ENCODE assay signal across 8 cellular contexts in the genomic region with DNA sequence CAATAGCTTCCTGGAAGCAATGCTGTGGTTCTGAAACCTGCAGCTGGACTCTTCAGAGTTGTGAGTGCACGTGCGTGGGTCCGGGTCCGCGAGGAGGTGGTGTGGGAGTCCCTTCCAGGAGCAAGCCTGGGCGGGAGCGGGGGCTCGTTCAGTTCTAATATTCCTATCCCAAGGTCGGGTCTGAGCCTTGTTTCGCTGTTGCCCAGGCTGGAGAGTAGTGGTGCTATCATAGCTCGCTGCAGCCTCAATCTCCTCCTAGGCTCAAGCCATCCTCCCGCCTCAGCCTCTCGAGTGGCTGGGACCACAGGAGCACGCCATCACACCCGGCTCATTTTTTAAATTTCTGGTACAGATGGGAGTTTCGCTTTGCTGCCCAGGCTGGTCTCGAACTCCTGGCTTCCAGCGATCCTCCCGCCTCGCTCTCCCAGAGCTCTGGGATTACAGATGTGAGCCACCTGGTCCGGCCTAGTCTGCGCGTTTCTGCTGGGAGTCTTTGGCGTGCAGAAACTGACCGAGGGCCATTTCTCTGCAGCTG. TPM values are rescaled to one million over a fixed set of nuclear protein-coding genes. Genes with fewer than 3 reads are reported as not detected.
DNase-seq lines count a peak whose midpoint lies in the region; TF ChIP-seq lines count a peak whose summit lies in the region.

No MANE protein-coding gene starts in this region.

- peak overlapping the region in 1 of 2 donors; percentile 19 for H3K9ac ChIP-seq in liver (ENCODE audit: low read depth in 1 of 2, low read length in 2 of 2)

- no peak for DNase-seq in activated naive CD4-positive, alpha-beta T cell treated with anti-CD3 and anti-CD28 coated beads for 36 hours
- no peak for DNase-seq in activated naive CD4-positive, alpha-beta T cell (lab: John Stamatoyannopoulos, UW)
- DNase-seq in adrenal gland (peak in 2 of 7 donors; percentile 11 to 15), tibial nerve (ENCODE audit: low spot score in 2 of 2) (no peak), erythroblast (lab: John Stamatoyannopoulos, UW) (no peak), DMS53 treated with DMSO at 0.1 percent for 48 hours (lab: John Stamatoyannopoulos, UW; ENCODE audit: unreplicated experiment) (no peak), NCI-H1694 (lab: John Stamatoyannopoulos, UW) (no peak)

- no peak for TF ChIP-seq CTCF in adrenal gland (IDR thresholded peaks at IDR 0.05)
- TF ChIP-seq CTCF in liver (IDR thresholded peaks at IDR 0.05; ENCODE audit: low read depth, low read length, missing input control) = no peak
- no peak for TF ChIP-seq CTCF in tibial nerve (IDR thresholded peaks at IDR 0.05)

- peaks cover 36% of the 10 kb centered on the region for H3K9me3 Mint-ChIP-seq in activated naive CD4-positive, alpha-beta T cell treated with anti-CD3 and anti-CD28 coated beads for 36 hours

- peaks cover 19% of the 10 kb centered on the region for H3K4me1 Mint-ChIP-seq in activated naive CD4-positive, alpha-beta T cell treated with anti-CD3 and anti-CD28 coated beads for 36 hours (ENCODE audit: low read depth)

- intact Hi-C loops in activated naive CD4-positive, alpha-beta T cell treated with anti-CD3 and anti-CD28 coated beads for 36 hours (cut with micrococcal nuclease) = loop anchor here (1.0 to 10.0 kb wide), 6 partner anchors 39 to 269 kb away; a partner anchor contains a TSS
- intact Hi-C loops in adrenal gland (cut with DNase I) = no loop called here

- no peak for TF ChIP-seq EP300 in tibial nerve (IDR thresholded peaks at IDR 0.05)

- 12 to 39% (median 21%) methylated on average over 7 to 25 of the region's 25 CpGs for WGBS in adrenal gland, 4 donors
- WGBS in liver = 38% methylated on average over 25 of the region's 25 CpGs
- WGBS in tibial nerve, 2 donors = 6 to 20% methylated on average over 24 to 25 of the region's 25 CpGs

- H3K4me3 Mint-ChIP-seq in activated naive CD4-positive, alpha-beta T cell treated with anti-CD3 and anti-CD28 coated beads for 36 hours = peak overlapping the region; percentile 92

- H3K9me3 ChIP-seq in adrenal gland (replicated peaks in 1 of 3) = no peaks in the 10 kb centered on the region
- peaks cover 13 to 26% (median 17%) of the 10 kb centered on the region in 4 donors for H3K9me3 ChIP-seq in liver (ENCODE audit: control insufficient read depth in 4 of 4, low read length in 3 of 4)
- H3K9me3 ChIP-seq in tibial nerve = peaks cover 0 to 48% (median 4%) of the 10 kb centered on the region in 4 donors

- H3K36me3 ChIP-seq in adrenal gland (replicated peaks in 1 of 2) (no peaks in the 10 kb centered on the region), liver (ENCODE audit: control insufficient read depth in 4 of 4, insufficient read depth in 3 of 4, low read depth in 1 of 4, low read length in 3 of 4) (peaks cover 0 to 3% (median 0%) of the 10 kb centered on the region in 4 donors), tibial nerve (peaks cover 0 to 32% (median 0%) of the 10 kb centered on the region in 3 donors)

- no peak for TF ChIP-seq RAD21 in liver (IDR thresholded peaks at IDR 0.05)

- TF ChIP-seq POLR2A in adrenal gland (IDR thresholded peaks at IDR 0.05) (no peak), tibial nerve (IDR thresholded peaks at IDR 0.05) (no peak), erythroblast (IDR thresholded peaks at IDR 0.05; ENCODE audit: low read length) (no peak)

- peaks cover 6 to 24% of the 10 kb centered on the region in 2 donors for H3K4me1 ChIP-seq in adrenal gland (replicated peaks in 1 of 2)
- peaks cover 0 to 5% (median 4%) of the 10 kb centered on the region in 4 donors for H3K4me1 ChIP-seq in liver (ENCODE audit: control insufficient read depth in 4 of 4, insufficient read depth in 4 of 4, low read length in 3 of 4)
- peaks cover 0 to 21% (median 8%) of the 10 kb centered on the region in 4 donors for H3K4me1 ChIP-seq in tibial nerve

- no peaks in the 10 kb centered on the region for H3K27me3 ChIP-seq in adrenal gland
- H3K27me3 ChIP-seq in liver (ENCODE audit: control insufficient read depth in 4 of 4, insufficient read depth in 4 of 4, low read length in 3 of 4) = peaks cover 0 to 5% (median 0%) of the 10 kb centered on the region in 4 donors
- peaks cover 0 to 21% of the 10 kb centered on the region in 2 donors for H3K27me3 ChIP-seq in tibial nerve

- H3K36me3 Mint-ChIP-seq in activated naive CD4-positive, alpha-beta T cell treated with anti-CD3 and anti-CD28 coated beads for 36 hours (ENCODE audit: low read depth) = peaks cover 56% of the 10 kb centered on the region

- H3K4me3 ChIP-seq in adrenal gland (peak overlapping the region in 3 of 4 donors; percentile 62 to 75 (median 68)), liver (ENCODE audit: low read depth in 1 of 3, low read length in 3 of 3) (peak overlapping the region; percentile 55 to 73 (median 70)), tibial nerve (peak overlapping the region; percentile 66 to 95 (median 90))

- H3K27me3 Mint-ChIP-seq in activated naive CD4-positive, alpha-beta T cell treated with anti-CD3 and anti-CD28 coated beads for 36 hours (ENCODE audit: low read depth) = peaks cover 17% of the 10 kb centered on the region

- H3K27ac ChIP-seq in adrenal gland (peak overlapping the region in 3 of 5 donors; percentile 73 to 94 (median 90)), liver (ENCODE audit: low read depth in 1 of 2, low read length in 2 of 2) (peak overlapping the region; percentile 70 to 78), tibial nerve (peak overlapping the region; percentile 49 to 95 (median 88))

- H3K27ac Mint-ChIP-seq in activated naive CD4-positive, alpha-beta T cell treated with anti-CD3 and anti-CD28 coated beads for 36 hours = peak overlapping the region; percentile 92

- CTCF ChIA-PET in activated naive CD4-positive, alpha-beta T cell treated with anti-CD3 and anti-CD28 coated beads for 36 hours (lab: Charles Lee) = no interaction called here

TF ChIP-seq in liver, 16 proteins besides CTCF, POLR2A, EP300 and RAD21 (continues in another document):
- TF ChIP-seq GABPA (IDR thresholded peaks at IDR 0.05 in 1 of 2, conservative IDR thresholded peaks at IDR 0.05 in 1 of 2) (no peak), FOXA1 (IDR thresholded peaks at IDR 0.05) (no peak), JUND (IDR thresholded peaks at IDR 0.05) (no peak), YY1 (IDR thresholded peaks at IDR 0.05) (no peak), SP1 (IDR thresholded peaks at IDR 0.05) (no peak), NR2F2 (IDR thresholded peaks at IDR 0.05) (no peak), RXRA (IDR thresholded peaks at IDR 0.05) (no peak), TAF1 (conservative IDR thresholded peaks at IDR 0.05) (no peak), EGR1 (IDR thresholded peaks at IDR 0.05; ENCODE audit: low read depth in 2 of 2) (no peak), HNF4G (IDR thresholded peaks at IDR 0.05) (no peak)
- TF ChIP-seq, protein P1, sequence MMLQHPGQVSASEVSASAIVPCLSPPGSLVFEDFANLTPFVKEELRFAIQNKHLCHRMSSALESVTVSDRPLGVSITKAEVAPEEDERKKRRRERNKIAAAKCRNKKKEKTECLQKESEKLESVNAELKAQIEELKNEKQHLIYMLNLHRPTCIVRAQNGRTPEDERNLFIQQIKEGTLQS (IDR thresholded peaks at IDR 0.05) = no peak
- TF ChIP-seq, protein P2, sequence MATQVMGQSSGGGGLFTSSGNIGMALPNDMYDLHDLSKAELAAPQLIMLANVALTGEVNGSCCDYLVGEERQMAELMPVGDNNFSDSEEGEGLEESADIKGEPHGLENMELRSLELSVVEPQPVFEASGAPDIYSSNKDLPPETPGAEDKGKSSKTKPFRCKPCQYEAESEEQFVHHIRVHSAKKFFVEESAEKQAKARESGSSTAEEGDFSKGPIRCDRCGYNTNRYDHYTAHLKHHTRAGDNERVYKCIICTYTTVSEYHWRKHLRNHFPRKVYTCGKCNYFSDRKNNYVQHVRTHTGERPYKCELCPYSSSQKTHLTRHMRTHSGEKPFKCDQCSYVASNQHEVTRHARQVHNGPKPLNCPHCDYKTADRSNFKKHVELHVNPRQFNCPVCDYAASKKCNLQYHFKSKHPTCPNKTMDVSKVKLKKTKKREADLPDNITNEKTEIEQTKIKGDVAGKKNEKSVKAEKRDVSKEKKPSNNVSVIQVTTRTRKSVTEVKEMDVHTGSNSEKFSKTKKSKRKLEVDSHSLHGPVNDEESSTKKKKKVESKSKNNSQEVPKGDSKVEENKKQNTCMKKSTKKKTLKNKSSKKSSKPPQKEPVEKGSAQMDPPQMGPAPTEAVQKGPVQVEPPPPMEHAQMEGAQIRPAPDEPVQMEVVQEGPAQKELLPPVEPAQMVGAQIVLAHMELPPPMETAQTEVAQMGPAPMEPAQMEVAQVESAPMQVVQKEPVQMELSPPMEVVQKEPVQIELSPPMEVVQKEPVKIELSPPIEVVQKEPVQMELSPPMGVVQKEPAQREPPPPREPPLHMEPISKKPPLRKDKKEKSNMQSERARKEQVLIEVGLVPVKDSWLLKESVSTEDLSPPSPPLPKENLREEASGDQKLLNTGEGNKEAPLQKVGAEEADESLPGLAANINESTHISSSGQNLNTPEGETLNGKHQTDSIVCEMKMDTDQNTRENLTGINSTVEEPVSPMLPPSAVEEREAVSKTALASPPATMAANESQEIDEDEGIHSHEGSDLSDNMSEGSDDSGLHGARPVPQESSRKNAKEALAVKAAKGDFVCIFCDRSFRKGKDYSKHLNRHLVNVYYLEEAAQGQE (IDR thresholded peaks at IDR 0.05) = no peak

RNA-seq across cellular contexts. Expression of a gene that starts 0.6 kb away (rescaled TPM):
- total RNA-seq in activated naive CD4-positive, alpha-beta T cell treated with anti-CD3 and anti-CD28 coated beads for 36 hours = 1 to 10 TPM; 2.4 to 2.6 TPM
- 1 to 10 TPM; 2.8 to 6.7 (median 4.6) TPM for total RNA-seq in adrenal gland
- 1 to 10 TPM; 2.1 to 5.5 (median 2.7) TPM for polyA plus RNA-seq in adrenal gland
- 1 to 10 TPM; 1.3 to 3.1 TPM for total RNA-seq in liver
- under 1 TPM; 0.40 to 0.79 TPM for polyA plus RNA-seq in liver
- total RNA-seq in tibial nerve = 1 to 10 TPM; 4.1 to 9.4 (median 5.6) TPM

RNA-seq across cellular contexts. Expression of a gene that starts 38.8 kb away (rescaled TPM):
- 1 to 10 TPM; 2.2 to 3.1 TPM for total RNA-seq in activated naive CD4-positive, alpha-beta T cell treated with anti-CD3 and anti-CD28 coated beads for 36 hours
- total RNA-seq in adrenal gland = 1 to 10 TPM; 2.2 to 9.1 (median 4.1) TPM
- 1 to 10 TPM; 1.7 to 4.5 (median 3.2) TPM for polyA plus RNA-seq in adrenal gland
- 1 to 10 TPM; 3.4 to 5.1 TPM for total RNA-seq in liver
- polyA plus RNA-seq in liver = 1 to 10 TPM in 1 of 2 donors, under 1 TPM in 1; 0.43 to 3.4 TPM
- total RNA-seq in tibial nerve = 10 to 100 TPM in 2 of 4 donors, 1 to 10 TPM in 2; 5.7 to 15.3 (median 9.3) TPM
